ENCODE assay signal across 22 cellular contexts in the genomic region with DNA sequence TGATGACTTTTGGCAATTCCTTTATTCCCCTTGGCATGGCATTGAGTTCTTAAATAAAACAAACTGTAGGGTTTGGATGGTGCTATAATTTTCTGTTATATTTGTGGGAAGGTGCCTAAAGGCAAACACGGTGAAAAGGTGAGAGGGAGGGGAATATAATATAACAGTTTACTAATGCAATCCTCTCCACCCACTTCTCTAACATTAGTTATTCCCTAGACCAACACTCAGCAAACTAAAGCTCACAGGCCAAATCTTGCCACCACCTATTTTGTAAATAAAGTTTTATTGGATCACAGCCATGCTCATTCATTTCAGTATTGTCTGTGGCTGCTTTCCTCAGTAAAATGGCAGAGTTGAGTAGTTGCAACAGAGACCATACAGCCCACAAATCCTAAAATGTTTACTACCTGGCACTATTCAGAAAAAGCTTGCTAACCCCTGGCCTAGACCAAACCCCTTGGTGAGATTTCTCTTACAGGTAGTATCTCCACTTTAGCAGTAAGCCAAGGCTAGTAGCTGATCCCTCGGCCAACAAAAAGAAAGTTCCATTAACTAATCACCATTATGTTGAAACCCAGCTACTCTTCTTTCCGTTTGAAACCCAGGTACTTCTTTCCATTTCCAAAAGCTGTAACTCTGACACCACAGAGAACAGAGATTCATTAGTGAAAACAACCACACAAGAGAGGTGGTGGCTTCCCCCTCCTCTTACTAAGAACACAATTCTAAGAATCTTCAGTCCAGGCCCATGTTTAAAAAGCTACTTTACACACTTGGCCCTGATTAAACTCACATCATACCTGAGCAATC.
DNase-seq lines count a peak whose midpoint lies in the region; ATAC-seq lines count a peak whose summit lies in the region.
"Had no signal": no experiment of that assay in that cellular context is flagged by ENCODE, and none has a peak within 500 bp of the region (broad histone marks: within the 10 kb centered on the region; RNA-seq: fewer than 3 reads in every experiment).

No MANE protein-coding gene starts in this region.

- H3K9me3 Mint-ChIP-seq in activated T-cell treated with anti-CD3 and anti-CD28 coated beads, Interleukin-2, amount 50 U/mL, for 72 hours: peaks cover 0 to 1% of the 10 kb centered on the region in 2 donors
- no peaks in the 10 kb centered on the region for H3K9me3 Mint-ChIP-seq in activated naive CD8-positive, alpha-beta T cell treated with anti-CD3 and anti-CD28 coated beads, Interleukin-2, amount 10 ng/mL, durations not matched to agents 7 days and 5 days
- H3K9me3 Mint-ChIP-seq: activated naive CD4-positive, alpha-beta T cell treated with anti-CD3 and anti-CD28 coated beads, Interleukin-2, amount 10 ng/mL, durations not matched to agents 7 days and 5 days; CD4-positive, alpha-beta T cell; stimulated activated naive B cell treated with anti-CD40 and anti-IgM and Interleukin-4, amounts not matched to agents 10 μg/mL and 1 μg/mL and 100 μg/mL, for 72 hours had no signal

- H3K27ac Mint-ChIP-seq in activated T-cell treated with anti-CD3 and anti-CD28 coated beads, Interleukin-2, amount 50 U/mL, for 72 hours: peak overlapping the region; percentile 58
- H3K27ac Mint-ChIP-seq in activated naive CD8-positive, alpha-beta T cell treated with anti-CD3 and anti-CD28 coated beads, Interleukin-2, amount 10 ng/mL, durations not matched to agents 7 days and 5 days: no peak overlapping the region
- H3K27ac Mint-ChIP-seq: activated naive CD4-positive, alpha-beta T cell treated with anti-CD3 and anti-CD28 coated beads, Interleukin-2, amount 10 ng/mL, durations not matched to agents 7 days and 5 days; CD4-positive, alpha-beta T cell; stimulated activated naive B cell treated with anti-CD40 and anti-IgM and Interleukin-4, amounts not matched to agents 10 μg/mL and 1 μg/mL and 100 μg/mL, for 72 hours had no signal

- no peaks in the 10 kb centered on the region for H3K36me3 Mint-ChIP-seq in activated T-cell treated with anti-CD3 and anti-CD28 coated beads, Interleukin-2, amount 50 U/mL, for 72 hours (ENCODE audit: insufficient read depth in 2 of 2)
- H3K36me3 Mint-ChIP-seq in activated naive CD8-positive, alpha-beta T cell treated with anti-CD3 and anti-CD28 coated beads, Interleukin-2, amount 10 ng/mL, durations not matched to agents 7 days and 5 days: no peaks in the 10 kb centered on the region
- H3K36me3 Mint-ChIP-seq: activated naive CD4-positive, alpha-beta T cell treated with anti-CD3 and anti-CD28 coated beads, Interleukin-2, amount 10 ng/mL, durations not matched to agents 7 days and 5 days; stimulated activated naive B cell treated with anti-CD40 and anti-IgM and Interleukin-4, amounts not matched to agents 10 μg/mL and 1 μg/mL and 100 μg/mL, for 72 hours had no signal

- DNase-seq in activated T-cell treated with anti-CD3 and anti-CD28 coated beads, Interleukin-2, amount 50 U/mL, for 72 hours: no peak
- DNase-seq in activated T-cell treated with anti-CD3 and anti-CD28 coated beads, Interleukin-2, amount 50 U/mL, for 1 hour: no peak
- DNase-seq in activated naive CD8-positive, alpha-beta T cell treated with anti-CD3 and anti-CD28 coated beads, Interleukin-2, amount 10 ng/mL, durations not matched to agents 7 days and 5 days: no peak
- DNase-seq in NCI-H1436 (lab: John Stamatoyannopoulos, UW): no peak
- DNase-seq: activated CD4-positive, alpha-beta T cell treated with anti-CD3 and anti-CD28 coated beads for 1 hour; activated CD8-positive, alpha-beta memory T cell treated with anti-CD3 and anti-CD28 coated beads, Interleukin-2, amount 50 U/mL, for 4 hours; activated naive CD4-positive, alpha-beta T cell treated with anti-CD3 and anti-CD28 coated beads, Interleukin-2, amount 10 ng/mL, durations not matched to agents 7 days and 5 days; CD4-positive, alpha-beta T cell; DMS79 treated with DMSO at 0.1 percent for 48 hours; HCEC 1CT; heart left ventricle; lower lobe of right lung; NCI-H1694; NCI-H524; nucleus accumbens; retina; stimulated activated naive B cell treated with anti-CD40 and anti-IgM and Interleukin-4, amounts not matched to agents 10 μg/mL and 1 μg/mL and 100 μg/mL, for 72 hours; transverse colon had no signal

- H3K27me3 Mint-ChIP-seq in activated T-cell treated with anti-CD3 and anti-CD28 coated beads, Interleukin-2, amount 50 U/mL, for 72 hours (ENCODE audit: low read depth): no peaks in the 10 kb centered on the region
- no peaks in the 10 kb centered on the region for H3K27me3 Mint-ChIP-seq in activated naive CD8-positive, alpha-beta T cell treated with anti-CD3 and anti-CD28 coated beads, Interleukin-2, amount 10 ng/mL, durations not matched to agents 7 days and 5 days
- H3K27me3 Mint-ChIP-seq: CD4-positive, alpha-beta T cell; stimulated activated naive B cell treated with anti-CD40 and anti-IgM and Interleukin-4, amounts not matched to agents 10 μg/mL and 1 μg/mL and 100 μg/mL, for 72 hours had no signal

- ATAC-seq in activated T-cell treated with anti-CD3 and anti-CD28 coated beads, Interleukin-2, amount 50 U/mL, for 72 hours (replicated peaks in 1 of 2): peak; percentile 79 to 83
- ATAC-seq in HG03442 (IDR thresholded peaks at IDR 0.05; ENCODE audit: unreplicated experiment) (peak; percentile 46), HG03196 (IDR thresholded peaks at IDR 0.05; ENCODE audit: unreplicated experiment) (no peak), HG03565 (IDR thresholded peaks at IDR 0.05; ENCODE audit: unreplicated experiment) (no peak), GM18861 (IDR thresholded peaks at IDR 0.05; ENCODE audit: unreplicated experiment) (no peak)
- peak; percentile 30 for ATAC-seq in activated naive CD8-positive, alpha-beta T cell treated with anti-CD3 and anti-CD28 coated beads, Interleukin-2, amount 10 ng/mL, durations not matched to agents 7 days and 5 days (ENCODE audit: low read depth)
- ATAC-seq: heart left ventricle; lower lobe of right lung; stimulated activated naive B cell treated with anti-CD40 and anti-IgM and Interleukin-4, amounts not matched to agents 10 μg/mL and 1 μg/mL and 100 μg/mL, for 72 hours had no signal

- no peaks in the 10 kb centered on the region for H3K4me1 Mint-ChIP-seq in activated T-cell treated with anti-CD3 and anti-CD28 coated beads, Interleukin-2, amount 50 U/mL, for 72 hours (ENCODE audit: low read depth)
- peaks cover 7% of the 10 kb centered on the region for H3K4me1 Mint-ChIP-seq in activated naive CD8-positive, alpha-beta T cell treated with anti-CD3 and anti-CD28 coated beads, Interleukin-2, amount 10 ng/mL, durations not matched to agents 7 days and 5 days
- H3K4me1 Mint-ChIP-seq: activated naive CD4-positive, alpha-beta T cell treated with anti-CD3 and anti-CD28 coated beads, Interleukin-2, amount 10 ng/mL, durations not matched to agents 7 days and 5 days; stimulated activated naive B cell treated with anti-CD40 and anti-IgM and Interleukin-4, amounts not matched to agents 10 μg/mL and 1 μg/mL and 100 μg/mL, for 72 hours had no signal

- peak overlapping the region in 1 of 2 donors; percentile 15 for H3K4me3 Mint-ChIP-seq in activated T-cell treated with anti-CD3 and anti-CD28 coated beads, Interleukin-2, amount 50 U/mL, for 72 hours
- no peak overlapping the region for H3K4me3 Mint-ChIP-seq in activated naive CD8-positive, alpha-beta T cell treated with anti-CD3 and anti-CD28 coated beads, Interleukin-2, amount 10 ng/mL, durations not matched to agents 7 days and 5 days
- H3K4me3 Mint-ChIP-seq: activated naive CD4-positive, alpha-beta T cell treated with anti-CD3 and anti-CD28 coated beads, Interleukin-2, amount 10 ng/mL, durations not matched to agents 7 days and 5 days; CD4-positive, alpha-beta T cell; stimulated activated naive B cell treated with anti-CD40 and anti-IgM and Interleukin-4, amounts not matched to agents 10 μg/mL and 1 μg/mL and 100 μg/mL, for 72 hours had no signal

- POLR2A ChIA-PET in activated naive CD8-positive, alpha-beta T cell treated with anti-CD3 and anti-CD28 coated beads, Interleukin-2, amount 10 ng/mL, durations not matched to agents 7 days and 5 days (lab: Charles Lee): no interaction called here

Comparison
In these comparisons a context has a peak if more than half of its experiments do, and no peak if none do; other contexts are left out.
1. ATAC-seq: peak in activated T-cell treated with anti-CD3 and anti-CD28 coated beads, Interleukin-2, amount 50 U/mL, for 72 hours (2 of 2), HG03442 (single experiment) and activated naive CD8-positive, alpha-beta T cell treated with anti-CD3 and anti-CD28 coated beads, Interleukin-2, amount 10 ng/mL, durations not matched to agents 7 days and 5 days (single experiment); none in HG03196 (single experiment), HG03565 (single experiment) and GM18861 (single experiment).